Comparison of ENCODE assay signal across 14 cellular contexts in the genomic region with DNA sequence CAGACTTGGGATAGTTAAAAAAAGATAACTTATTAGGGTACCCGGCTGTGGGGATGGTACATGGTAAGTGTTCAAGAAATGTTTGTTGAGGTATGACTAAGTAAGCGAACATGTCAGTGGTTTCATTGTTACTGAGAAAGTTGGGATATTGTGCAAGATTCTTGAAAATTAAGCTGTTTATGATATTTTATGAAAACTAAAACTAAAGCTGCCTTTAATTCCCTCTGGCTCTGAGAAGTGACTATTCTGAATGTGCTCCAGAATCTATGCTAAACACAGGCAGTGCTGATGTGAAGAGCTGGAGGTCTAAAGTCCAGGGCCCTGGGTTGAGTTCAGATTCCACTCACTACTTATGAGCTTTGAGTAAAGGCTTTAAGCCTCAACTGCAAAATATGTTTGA.
DNase-seq lines count a peak whose midpoint lies in the region; ATAC-seq and TF ChIP-seq lines count a peak whose summit lies in the region.
"Had no signal": no experiment of that assay in that cellular context is flagged by ENCODE, and none has a peak within 500 bp of the region (broad histone marks: within the 10 kb centered on the region; RNA-seq: fewer than 3 reads in every experiment).

No MANE protein-coding gene starts in this region.

- H3K36me3 Mint-ChIP-seq in central memory CD8-positive, alpha-beta T cell (ENCODE audit: insufficient read depth): peaks cover 41% of the 10 kb centered on the region
- H3K36me3 Mint-ChIP-seq in activated naive CD8-positive, alpha-beta T cell treated with anti-CD3 and anti-CD28 coated beads, Interleukin-2, amount 50 U/mL, for 24 hours (ENCODE audit: low read depth): peaks cover 7% of the 10 kb centered on the region

- H3K27ac Mint-ChIP-seq in central memory CD8-positive, alpha-beta T cell (ENCODE audit: low read depth): peak overlapping the region; percentile 71
- no peak overlapping the region for H3K27ac Mint-ChIP-seq in activated naive CD8-positive, alpha-beta T cell treated with anti-CD3 and anti-CD28 coated beads, Interleukin-2, amount 50 U/mL, for 24 hours

- H3K27me3 ChIP-seq in AG04450 (ENCODE audit: control insufficient read depth, insufficient read depth, low read length): no peaks in the 10 kb centered on the region
- no peaks in the 10 kb centered on the region; the same call in 1 of the 2 replicates for H3K27me3 ChIP-seq in IMR-90 (ENCODE audit: control insufficient read depth, insufficient read depth, low read length)
- H3K27me3 ChIP-seq: right atrium auricular region had no signal

- no peak overlapping the region for H4K91ac ChIP-seq in IMR-90 (ENCODE audit: insufficient read depth, low read depth, low read length)

- no peak overlapping the region for H2AK9ac ChIP-seq in IMR-90 (replicated peaks; ENCODE audit: low read depth, low read length, poor library complexity)

- H2BK20ac ChIP-seq in IMR-90 (ENCODE audit: low read depth, low read length): no peak overlapping the region

- H3K23ac ChIP-seq in IMR-90 (ENCODE audit: low read depth, low read length): no peak overlapping the region

- ATAC-seq in IMR-90 (ENCODE audit: low read depth) (peak; percentile 82), left lobe of liver (peak; percentile 99), HG02798 (IDR thresholded peaks at IDR 0.05; ENCODE audit: poor library complexity, unreplicated experiment) (no peak), HG03196 (IDR thresholded peaks at IDR 0.05; ENCODE audit: unreplicated experiment) (no peak)
- no peak for ATAC-seq in central memory CD8-positive, alpha-beta T cell (replicated peaks; ENCODE audit: extremely low read depth, poor library complexity, severe bottlenecking)
- ATAC-seq in activated naive CD8-positive, alpha-beta T cell treated with anti-CD3 and anti-CD28 coated beads, Interleukin-2, amount 50 U/mL, for 24 hours: no peak

- H3K14ac ChIP-seq in IMR-90 (replicated peaks; ENCODE audit: low read depth, low read length): no peak overlapping the region; the same call in 1 of the 2 replicates

- no peaks in the 10 kb centered on the region for H3K36me3 ChIP-seq in IMR-90 (ENCODE audit: control insufficient read depth, insufficient read depth, low read length)
- H3K36me3 ChIP-seq: right atrium auricular region had no signal

- H2BK15ac ChIP-seq in IMR-90 (ENCODE audit: low read depth, low read length): no peak overlapping the region

- CTCF ChIA-PET in AG04450 (lab: Charles Lee) (interaction anchor here (0.8 to 1.2 kb wide), 3 partner anchors 19 to 315 kb away, joined by 3 to 16 read pairs (median 6); no protein-coding TSS in a partner anchor), IMR-90 (lab: Yijun Ruan, JAX) (interaction anchor here (0.6 to 1.0 kb wide), 2 partner anchors 7 to 210 kb away, joined by 3 read pairs; no protein-coding TSS in a partner anchor)

- H3K18ac ChIP-seq in IMR-90 (ENCODE audit: low read depth, low read length): no peak overlapping the region; the same call in 1 of the 2 replicates

- intact Hi-C loops in IMR-90 (cut with micrococcal nuclease): loop anchor here (5.0 to 10.0 kb wide), 2 partner anchors 209 to 1523 kb away; partner anchors contain the start of gene STARD3NL

- peaks cover 16% of the 10 kb centered on the region for H3K4me1 ChIP-seq in IMR-90 (ENCODE audit: control insufficient read depth, insufficient read depth, low read length)
- H3K4me1 ChIP-seq: right atrium auricular region had no signal

- no peaks in the 10 kb centered on the region for H4K20me1 ChIP-seq in IMR-90 (ENCODE audit: insufficient read depth, low read length)

- no peak overlapping the region for H3K4ac ChIP-seq in IMR-90 (ENCODE audit: low read depth, low read length)

- no peak overlapping the region for H3K56ac ChIP-seq in IMR-90 (ENCODE audit: extremely low read depth, insufficient read depth, low read length)

- no CpG with 5 or more reads among the region's 2 CpGs for WGBS in IMR-90 (ENCODE audit: extremely low coverage in 2 of 2, insufficient read length in 1 of 2), 2 experiments

- peaks cover 3% of the 10 kb centered on the region; the same call in 1 of the 2 replicates for H3K9me1 ChIP-seq in IMR-90 (ENCODE audit: insufficient read depth, low read length)

- no peak overlapping the region for H2AFZ ChIP-seq in IMR-90 (replicated peaks; ENCODE audit: low read length, poor library complexity)

- H3K4me3 Mint-ChIP-seq in central memory CD8-positive, alpha-beta T cell: no peak overlapping the region
- H3K4me3 Mint-ChIP-seq in activated naive CD8-positive, alpha-beta T cell treated with anti-CD3 and anti-CD28 coated beads, Interleukin-2, amount 50 U/mL, for 24 hours: no peak overlapping the region

- no peak for TF ChIP-seq RAD21 in IMR-90 (IDR thresholded peaks at IDR 0.05; ENCODE audit: low read length)

- DNase-seq in AG04450 (ENCODE audit: low read depth, low spot score) (peak; percentile 39), IMR-90 (peak; percentile 84), left lobe of liver (ENCODE audit: low spot score) (peak; percentile 52), cerebellar nuclear complex (lab: John Stamatoyannopoulos, UW) (no peak)
- DNase-seq in central memory CD8-positive, alpha-beta T cell (ENCODE audit: low spot score in 2 of 2): no peak
- DNase-seq in activated naive CD8-positive, alpha-beta T cell treated with anti-CD3 and anti-CD28 coated beads, Interleukin-2, amount 50 U/mL, for 24 hours: no peak
- DNase-seq: amniotic stem cell, C1 segment of cervical spinal cord, GDM1, NCI-H146, NCI-H82 had no signal

- H3K27me3 Mint-ChIP-seq in central memory CD8-positive, alpha-beta T cell: no peaks in the 10 kb centered on the region
- no peaks in the 10 kb centered on the region for H3K27me3 Mint-ChIP-seq in activated naive CD8-positive, alpha-beta T cell treated with anti-CD3 and anti-CD28 coated beads, Interleukin-2, amount 50 U/mL, for 24 hours

- peak overlapping the region; percentile 49 for H2BK5ac ChIP-seq in IMR-90 (ENCODE audit: low read depth, low read length, poor library complexity, severe bottlenecking)

- no peak overlapping the region for H4K5ac ChIP-seq in IMR-90 (ENCODE audit: low read depth, low read length)

- H2AK5ac ChIP-seq in IMR-90 (ENCODE audit: low read depth, low read length): no peak overlapping the region

- H4K8ac ChIP-seq in IMR-90 (ENCODE audit: low read depth in 2 of 2, low read length in 2 of 2): no peak overlapping the region

- dilution Hi-C loops in IMR-90 (cut with HindIII; ENCODE audit: low sequenced_read_pairs, unreplicated experiment): no loop called here

- in situ Hi-C loops in IMR-90 (cut with MboI; ENCODE audit: low sequenced_read_pairs): no loop called here

- no peak overlapping the region for H2BK120ac ChIP-seq in IMR-90 (ENCODE audit: low read depth, low read length)

- H3K4me1 Mint-ChIP-seq in central memory CD8-positive, alpha-beta T cell: peaks cover 82% of the 10 kb centered on the region
- peaks cover 9% of the 10 kb centered on the region for H3K4me1 Mint-ChIP-seq in activated naive CD8-positive, alpha-beta T cell treated with anti-CD3 and anti-CD28 coated beads, Interleukin-2, amount 50 U/mL, for 24 hours

- H3K9ac ChIP-seq in IMR-90 (ENCODE audit: low read depth, low read length): no peak overlapping the region

- BruUV-seq in IMR-90 (replicated peaks; lab: Mats Ljungman, UMichigan): no TSS peak

- no peak for TF ChIP-seq CTCF in AG04450 (IDR thresholded peaks at IDR 0.05; ENCODE audit: low read depth, low read length)
- TF ChIP-seq CTCF in IMR-90 (conservative IDR thresholded peaks at IDR 0.05; ENCODE audit: low read depth, low read length): no peak

- H3K79me1 ChIP-seq in IMR-90 (ENCODE audit: low read depth in 1 of 2, low read length in 2 of 2): no peaks in the 10 kb centered on the region

- H3K4me2 ChIP-seq in IMR-90 (ENCODE audit: low read depth, low read length): peak overlapping the region; percentile 4; the same call in 1 of the 2 replicates

- H3K4me3 ChIP-seq in AG04450 (ENCODE audit: low read depth, low read length): no peak overlapping the region
- no peak overlapping the region for H3K4me3 ChIP-seq in IMR-90 (ENCODE audit: insufficient read depth, low read depth, low read length)
- H3K4me3 ChIP-seq: right atrium auricular region had no signal

- no peak overlapping the region for H3K27ac ChIP-seq in AG04450 (ENCODE audit: low read depth, low read length)
- no peak overlapping the region for H3K27ac ChIP-seq in IMR-90 (ENCODE audit: insufficient read depth, low read length)
- H3K27ac ChIP-seq: right atrium auricular region had no signal

- no peak for TF ChIP-seq POLR2A in IMR-90 (IDR thresholded peaks at IDR 0.05; ENCODE audit: low read depth, low read length)

- H3K9me3 Mint-ChIP-seq in central memory CD8-positive, alpha-beta T cell: no peaks in the 10 kb centered on the region
- H3K9me3 Mint-ChIP-seq in activated naive CD8-positive, alpha-beta T cell treated with anti-CD3 and anti-CD28 coated beads, Interleukin-2, amount 50 U/mL, for 24 hours: no peaks in the 10 kb centered on the region

- H3K9me3 ChIP-seq in AG04450 (ENCODE audit: control insufficient read depth, insufficient read depth, low read length): no peaks in the 10 kb centered on the region
- no peaks in the 10 kb centered on the region for H3K9me3 ChIP-seq in IMR-90 (ENCODE audit: control insufficient read depth, insufficient read depth, low read length)
- H3K9me3 ChIP-seq: right atrium auricular region had no signal

- POLR2A ChIA-PET in AG04450 (lab: Yijun Ruan, JAX): interaction anchor here (0.6 kb wide), 2 partner anchors 13 to 180 kb away, joined by 3 read pairs; no protein-coding TSS in a partner anchor
- POLR2A ChIA-PET in IMR-90 (lab: Charles Lee; ENCODE audit: unreplicated experiment): interaction anchor here (0.6 kb wide), 1 partner anchor 531 kb away, joined by 3 read pairs; no protein-coding TSS in a partner anchor

TF ChIP-seq in IMR-90, 13 proteins besides CTCF, POLR2A, EP300 and RAD21:
- peak; percentile 98 for TF ChIP-seq CEBPB (IDR thresholded peaks at IDR 0.05; ENCODE audit: low read depth, low read length)
- TF ChIP-seq MXI1 (IDR thresholded peaks at IDR 0.05; ENCODE audit: borderline replicate concordance, low read depth, low read length): no peak
- peak; percentile 24; the same call in 1 of the 2 replicates for TF ChIP-seq FOS (IDR thresholded peaks at IDR 0.05; ENCODE audit: low read depth, low read length)
- TF ChIP-seq, protein P1, sequence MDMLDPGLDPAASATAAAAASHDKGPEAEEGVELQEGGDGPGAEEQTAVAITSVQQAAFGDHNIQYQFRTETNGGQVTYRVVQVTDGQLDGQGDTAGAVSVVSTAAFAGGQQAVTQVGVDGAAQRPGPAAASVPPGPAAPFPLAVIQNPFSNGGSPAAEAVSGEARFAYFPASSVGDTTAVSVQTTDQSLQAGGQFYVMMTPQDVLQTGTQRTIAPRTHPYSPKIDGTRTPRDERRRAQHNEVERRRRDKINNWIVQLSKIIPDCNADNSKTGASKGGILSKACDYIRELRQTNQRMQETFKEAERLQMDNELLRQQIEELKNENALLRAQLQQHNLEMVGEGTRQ (IDR thresholded peaks at IDR 0.05; ENCODE audit: low read depth, low read length): no peak
- TF ChIP-seq RCOR1 (IDR thresholded peaks at IDR 0.05; ENCODE audit: insufficient replicate concordance, low read length): no peak
- no peak for TF ChIP-seq MAFK (IDR thresholded peaks at IDR 0.05; ENCODE audit: low read depth, low read length)
- no peak for TF ChIP-seq NFE2L2 (IDR thresholded peaks at IDR 0.05; ENCODE audit: low read depth, low read length)

Comparison
In these comparisons a context has a peak if more than half of its experiments do, and no peak if none do; other contexts are left out.
1. DNase-seq: peak in AG04450 (single experiment), IMR-90 (single experiment) and left lobe of liver (single experiment); none in central memory CD8-positive, alpha-beta T cell (0 of 2), cerebellar nuclear complex (0 of 2) and activated naive CD8-positive, alpha-beta T cell treated with anti-CD3 and anti-CD28 coated beads, Interleukin-2, amount 50 U/mL, for 24 hours (single experiment).
2. ATAC-seq: peak in IMR-90 (single experiment) and left lobe of liver (single experiment); none in central memory CD8-positive, alpha-beta T cell (single experiment), HG02798 (single experiment), activated naive CD8-positive, alpha-beta T cell treated with anti-CD3 and anti-CD28 coated beads, Interleukin-2, amount 50 U/mL, for 24 hours (single experiment) and HG03196 (single experiment).